Comparison of ENCODE assay signal across 8 cellular contexts in the genomic region with DNA sequence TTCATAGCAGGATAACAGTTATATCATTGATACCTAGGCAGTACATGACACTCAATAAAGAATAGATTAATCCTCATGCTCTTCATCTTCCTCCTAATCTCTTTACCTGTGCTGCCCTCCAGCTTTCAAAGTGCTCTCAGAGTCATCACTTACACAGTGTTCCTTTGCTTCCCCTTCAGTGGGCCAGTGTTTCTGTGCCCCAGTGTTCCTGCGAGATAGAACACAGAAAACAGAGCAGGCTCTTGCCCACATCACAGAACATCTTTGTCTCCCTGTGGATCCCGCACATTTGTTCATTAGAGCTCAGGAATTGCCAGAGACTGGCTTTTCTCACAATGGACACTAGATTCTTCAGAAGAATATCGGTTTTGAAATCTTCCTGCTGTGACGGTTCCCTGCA. TPM values are rescaled to one million over a fixed set of nuclear protein-coding genes. Genes with fewer than 3 reads are reported as not detected.
"Had no signal": no experiment of that assay in that cellular context is flagged by ENCODE, and none has a peak within 500 bp of the region (broad histone marks: within the 10 kb centered on the region; RNA-seq: fewer than 3 reads in every experiment).

No MANE protein-coding gene starts in this region.

RNA-seq across cellular contexts. Expression of a gene that starts 12.5 kb away (rescaled TPM):
- total RNA-seq: activated CD4-positive, alpha-beta memory T cell treated with anti-CD3 and anti-CD28 coated beads, Interleukin-2, amount 10 ng/mL, durations not matched to agents 7 days and 5 days; activated CD8-positive, alpha-beta memory T cell treated with anti-CD3 and anti-CD28 coated beads, Interleukin-2, amount 10 ng/mL, durations not matched to agents 7 days and 5 days; aorta; LHCN-M2; NCI-H460; PC-3; Right ventricle myocardium inferior; SK-MEL-5 had no signal
- polyA plus RNA-seq: aorta had no signal

RNA-seq across cellular contexts. Expression of a gene that starts 36.2 kb away (rescaled TPM):
- total RNA-seq: activated CD4-positive, alpha-beta memory T cell treated with anti-CD3 and anti-CD28 coated beads, Interleukin-2, amount 10 ng/mL, durations not matched to agents 7 days and 5 days; activated CD8-positive, alpha-beta memory T cell treated with anti-CD3 and anti-CD28 coated beads, Interleukin-2, amount 10 ng/mL, durations not matched to agents 7 days and 5 days; NCI-H460 had no signal
